21 cellular contexts compared by ENCODE assay signal in the genomic region with DNA sequence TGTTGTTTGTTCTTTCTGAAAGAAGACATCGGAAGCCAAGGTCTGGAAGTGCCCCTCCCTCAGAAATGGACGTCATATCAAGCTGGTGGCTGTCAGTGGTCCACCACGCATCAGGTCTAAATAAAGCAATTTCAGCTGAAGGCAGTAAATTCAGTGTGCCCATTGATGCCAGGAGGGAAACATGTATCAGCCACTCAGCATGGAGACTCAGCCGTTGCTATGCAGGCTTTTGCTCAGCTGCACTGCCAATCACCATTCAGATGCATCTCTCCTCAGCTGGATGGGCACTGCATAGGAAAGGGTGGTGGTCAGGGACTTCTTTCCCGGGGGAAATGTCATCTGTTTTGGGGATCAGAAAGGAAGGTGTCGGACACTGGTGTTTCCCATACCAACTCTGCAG.
DNase-seq lines count a peak whose midpoint lies in the region; ATAC-seq, FAIRE-seq and TF ChIP-seq lines count a peak whose summit lies in the region.
"Had no signal": no experiment of that assay in that cellular context is flagged by ENCODE, and none has a peak within 500 bp of the region (broad histone marks: within the 10 kb centered on the region; RNA-seq: fewer than 3 reads in every experiment).

No MANE protein-coding gene starts in this region.

- H3K4me1 ChIP-seq in GM12878 (ENCODE audit: control insufficient read depth, insufficient read depth, low read length) = no peaks in the 10 kb centered on the region
- H3K4me1 ChIP-seq: HAP-1 had no signal

- peaks cover 16% of the 10 kb centered on the region for H3K4me1 Mint-ChIP-seq in type B pancreatic cell (ENCODE audit: unreplicated experiment)

- no peak overlapping the region for H3K27ac ChIP-seq in GM12878 (ENCODE audit: control insufficient read depth, insufficient read depth)
- H3K27ac ChIP-seq: C4-2B had no signal

- no peaks in the 10 kb centered on the region for H4K20me1 ChIP-seq in GM12878 (ENCODE audit: control insufficient read depth, insufficient read depth)

- TF ChIP-seq POLR2A in GM12878 (IDR thresholded peaks at IDR 0.05; ENCODE audit: low read depth, low read length) = no peak

- no TSS peak for BruUV-seq in GM12878 (replicated peaks; lab: Mats Ljungman, UMichigan)

- TF ChIP-seq CTCF in GM12878 (IDR thresholded peaks at IDR 0.05 in 2 of 3, conservative IDR thresholded peaks at IDR 0.05 in 1 of 3; ENCODE audit: control insufficient read depth in 2 of 3, extremely low read depth in 1 of 3, insufficient read depth in 1 of 3, low read depth in 3 of 3, low read length in 3 of 3) (no peak), type B pancreatic cell (conservative IDR thresholded peaks at IDR 0.05) (no peak)

- in situ Hi-C loops in GM12878 (cut with MboI) = no loop called here

- no peak overlapping the region for H3K4me3 Mint-ChIP-seq in type B pancreatic cell
- H3K4me3 Mint-ChIP-seq: T-helper 1 cell treated with Interleukin-12 subunit alpha and Interleukin-12 subunit beta and Interleukin-4 antibody, amounts not matched to agents 30 μg/mL and 1 μg/mL, for 36 hours had no signal

- TF ChIP-seq EP300 in GM12878 (IDR thresholded peaks at IDR 0.05; ENCODE audit: borderline replicate concordance in 1 of 2, control insufficient read depth in 1 of 2, low read depth in 2 of 2, low read length in 2 of 2) = no peak

- intact Hi-C loops in GM12878 (cut with micrococcal nuclease; ENCODE audit: unreplicated experiment) = no loop called here

- 23% methylated on average over 6 of the region's 6 CpGs for WGBS in GM12878 (ENCODE audit: insufficient coverage, insufficient replicate concordance, low lambda C conversion rate, missing lambda C conversion rate)

- no peak for TF ChIP-seq RAD21 in GM12878 (IDR thresholded peaks at IDR 0.05; ENCODE audit: insufficient read depth, low read depth, low read length)

- peak; percentile 20 for DNase-seq in NCI-H1092 (lab: John Stamatoyannopoulos, UW)
- no peak for DNase-seq in GM12878 (ENCODE audit: low read depth, low spot score)
- peak; percentile 48 for DNase-seq in occipital lobe (lab: John Stamatoyannopoulos, UW)
- no peak for DNase-seq in SIG-M5 (lab: John Stamatoyannopoulos, UW)
- no peak for DNase-seq in type B pancreatic cell (ENCODE audit: extremely low spot score, unreplicated experiment)
- DNase-seq: ACHN, DMS79, Kasumi-1, MG63, NCI-H1048, NCI-H1694, NCI-H2107, NCI-H226, NCI-H526 treated with DMSO at 0.1 percent for 48 hours, SHP77 treated with DMSO at 0.1 percent for 48 hours had no signal

- H3K79me2 ChIP-seq in GM12878 (ENCODE audit: control insufficient read depth, insufficient read depth, low read length) = no peaks in the 10 kb centered on the region

- RAD21 ChIA-PET in GM12878 (lab: Charles Lee; ENCODE audit: unreplicated experiment) = no interaction called here

- H3K4me2 ChIP-seq in GM12878 (ENCODE audit: control insufficient read depth, insufficient read depth) = no peak overlapping the region

- SMC1A ChIA-PET in GM12878 (lab: Charles Lee; ENCODE audit: uncharacterized antibody, unreplicated experiment) = no interaction called here

- H2AFZ ChIP-seq in GM12878 (ENCODE audit: control insufficient read depth, low read depth, low read length) = no peak overlapping the region

- no peak for FAIRE-seq in GM12878 (lab: Jason Lieb, UNC)
- FAIRE-seq: HTR-8/SVneo had no signal

- no peaks in the 10 kb centered on the region for H3K9me3 Mint-ChIP-seq in type B pancreatic cell
- H3K9me3 Mint-ChIP-seq: T-helper 1 cell treated with Interleukin-12 subunit alpha and Interleukin-12 subunit beta and Interleukin-4 antibody, amounts not matched to agents 30 μg/mL and 1 μg/mL, for 36 hours had no signal

- no peak overlapping the region for H3K9ac ChIP-seq in GM12878 (ENCODE audit: control insufficient read depth, insufficient read depth, low read length)

- CTCF ChIA-PET in GM12878 (lab: Yijun Ruan, JAX) = no interaction called here

- H3K36me3 Mint-ChIP-seq in type B pancreatic cell = no peaks in the 10 kb centered on the region

- peaks cover 0 to 6% of the 10 kb centered on the region in 2 experiments; a peak in 2 of 4 replicates for H3K27me3 ChIP-seq in GM12878 (replicated peaks in 1 of 2; ENCODE audit: control insufficient read depth in 2 of 2, insufficient read depth in 2 of 2, low read length in 1 of 2)
- H3K27me3 ChIP-seq: MG63 had no signal

- no peaks in the 10 kb centered on the region for H3K9me3 ChIP-seq in GM12878 (replicated peaks; ENCODE audit: control insufficient read depth, insufficient read depth, low read length)
- H3K9me3 ChIP-seq: HAP-1, MG63 had no signal

- H3K4me3 ChIP-seq in GM12878 = no peak overlapping the region
- H3K4me3 ChIP-seq: HAP-1, MG63 had no signal

- ATAC-seq in GM18502 (IDR thresholded peaks at IDR 0.05; ENCODE audit: poor library complexity, unreplicated experiment) (peak; percentile 39), GM12878 (peak; percentile 51; the same call in 1 of the 3 replicates), HG02970 (IDR thresholded peaks at IDR 0.05; ENCODE audit: low FRiP score, unreplicated experiment) (no peak)

- POLR2A ChIA-PET in GM12878 (lab: Charles Lee) = no interaction called here

- no peaks in the 10 kb centered on the region for H3K36me3 ChIP-seq in GM12878 (ENCODE audit: control insufficient read depth in 2 of 2, insufficient read depth in 2 of 2, low read length in 1 of 2)
- H3K36me3 ChIP-seq: HAP-1, MG63 had no signal

- H3K27me3 Mint-ChIP-seq in type B pancreatic cell = peaks cover 21% of the 10 kb centered on the region

- no peak overlapping the region for H3K27ac Mint-ChIP-seq in type B pancreatic cell
- H3K27ac Mint-ChIP-seq: T-helper 1 cell treated with Interleukin-12 subunit alpha and Interleukin-12 subunit beta and Interleukin-4 antibody, amounts not matched to agents 30 μg/mL and 1 μg/mL, for 36 hours had no signal

TF ChIP-seq in GM12878, 131 proteins besides CTCF, POLR2A, EP300 and RAD21:
- TF ChIP-seq RFX5 (IDR thresholded peaks at IDR 0.05; ENCODE audit: low read depth, low read length) (peak; percentile 80), FOXM1 (IDR thresholded peaks at IDR 0.05; ENCODE audit: low read depth, low read length) (no peak), STAT3 (IDR thresholded peaks at IDR 0.05; ENCODE audit: low read depth, low read length) (no peak)
- TF ChIP-seq, protein P1, sequence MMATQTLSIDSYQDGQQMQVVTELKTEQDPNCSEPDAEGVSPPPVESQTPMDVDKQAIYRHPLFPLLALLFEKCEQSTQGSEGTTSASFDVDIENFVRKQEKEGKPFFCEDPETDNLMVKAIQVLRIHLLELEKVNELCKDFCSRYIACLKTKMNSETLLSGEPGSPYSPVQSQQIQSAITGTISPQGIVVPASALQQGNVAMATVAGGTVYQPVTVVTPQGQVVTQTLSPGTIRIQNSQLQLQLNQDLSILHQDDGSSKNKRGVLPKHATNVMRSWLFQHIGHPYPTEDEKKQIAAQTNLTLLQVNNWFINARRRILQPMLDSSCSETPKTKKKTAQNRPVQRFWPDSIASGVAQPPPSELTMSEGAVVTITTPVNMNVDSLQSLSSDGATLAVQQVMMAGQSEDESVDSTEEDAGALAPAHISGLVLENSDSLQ (IDR thresholded peaks at IDR 0.05) = peak; percentile 25; the same call in 1 of the 2 replicates

Comparison
In these comparisons a context has a peak if more than half of its experiments do, and no peak if none do; other contexts are left out.
1. DNase-seq: peak in NCI-H1092 (single experiment) and occipital lobe (single experiment); none in GM12878 (single experiment), SIG-M5 (single experiment) and type B pancreatic cell (single experiment).